Comparison of ENCODE assay signal across 10 cellular contexts in genomic region chr2:85600951-85601770, GRCh38. TPM values are rescaled to one million over a fixed set of nuclear protein-coding genes. Genes with fewer than 3 reads are reported as not detected.
DNase-seq lines count a peak whose midpoint lies in the region; ATAC-seq and TF ChIP-seq lines count a peak whose summit lies in the region.
"Had no signal": no experiment of that assay in that cellular context is flagged by ENCODE, and none has a peak within 500 bp of the region (broad histone marks: within the 10 kb centered on the region; RNA-seq: fewer than 3 reads in every experiment).

No MANE protein-coding gene starts in this region.

- H3K36me3 ChIP-seq in lung (ENCODE audit: control insufficient read depth in 2 of 2, insufficient read depth in 2 of 2, low read length in 2 of 2) (peaks cover 0 to 33% of the 10 kb centered on the region in 2 donors), thyroid gland (peaks cover 6 to 12% of the 10 kb centered on the region in 2 donors)

- H3K4me1 Mint-ChIP-seq in activated T-cell treated with anti-CD3 and anti-CD28 coated beads, Interleukin-2, amount 50 U/mL, for 72 hours (ENCODE audit: low read depth) = peaks cover 58% of the 10 kb centered on the region
- peaks cover 19% of the 10 kb centered on the region for H3K4me1 Mint-ChIP-seq in MCF 10A (ENCODE audit: insufficient read depth, unreplicated experiment)

- H3K27me3 ChIP-seq in lung (ENCODE audit: control insufficient read depth, insufficient read depth) (no peaks in the 10 kb centered on the region), thyroid gland (no peaks in the 10 kb centered on the region)

- TF ChIP-seq POLR2A in thyroid gland (IDR thresholded peaks at IDR 0.05) = no peak

- POLR2A ChIA-PET in MCF 10A (lab: Yijun Ruan, JAX) = interaction anchor here (0.8 to 6.1 kb wide), 7 partner anchors 6 to 60 kb away, joined by 3 to 67 read pairs (median 22); partner anchors contain the start of genes C2orf68, RNF181, USP39 and VAMP8

- H3K9me3 ChIP-seq in lung (ENCODE audit: control insufficient read depth in 2 of 2, insufficient read depth in 1 of 2, low read length in 1 of 2) = no peaks in the 10 kb centered on the region
- H3K9me3 ChIP-seq in thyroid gland = no peaks in the 10 kb centered on the region

- H3K4me1 ChIP-seq in lung (ENCODE audit: control insufficient read depth in 2 of 2, insufficient read depth in 2 of 2, low read length in 2 of 2) = peaks cover 12 to 24% of the 10 kb centered on the region in 2 donors
- H3K4me1 ChIP-seq in thyroid gland = peaks cover 35 to 52% of the 10 kb centered on the region in 2 donors

- TF ChIP-seq CTCF in MCF 10A (IDR thresholded peaks at IDR 0.05; ENCODE audit: unreplicated experiment) (no peak), lung (IDR thresholded peaks at IDR 0.05; ENCODE audit: control extremely low read depth, extremely low read depth) (no peak), thyroid gland (IDR thresholded peaks at IDR 0.05) (no peak), GM10266 (IDR thresholded peaks at IDR 0.05; ENCODE audit: control insufficient read depth, insufficient read depth, low read depth, missing control alignments) (no peak)

- peak overlapping the region; percentile 75 to 87 for H3K4me3 Mint-ChIP-seq in activated T-cell treated with anti-CD3 and anti-CD28 coated beads, Interleukin-2, amount 50 U/mL, for 72 hours
- peak overlapping the region; percentile 79 for H3K4me3 Mint-ChIP-seq in MCF 10A (ENCODE audit: unreplicated experiment)

- intact Hi-C loops in MCF 10A (cut with micrococcal nuclease) = loop anchor here (5.0 kb wide), 2 partner anchors 39 to 179 kb away; partner anchors contain the start of gene GGCX
- intact Hi-C loops in thyroid gland (cut with DNase I) = no loop called here

- no peak for ATAC-seq in activated T-cell treated with anti-CD3 and anti-CD28 coated beads, Interleukin-2, amount 50 U/mL, for 72 hours (replicated peaks in 1 of 2)
- ATAC-seq in lung (ENCODE audit: insufficient read depth, low FRiP score) = no peak
- no peak for ATAC-seq in GM21515 (IDR thresholded peaks at IDR 0.05; ENCODE audit: unreplicated experiment)

- no peaks in the 10 kb centered on the region for H3K36me3 Mint-ChIP-seq in activated T-cell treated with anti-CD3 and anti-CD28 coated beads, Interleukin-2, amount 50 U/mL, for 72 hours (ENCODE audit: insufficient read depth in 2 of 2)
- peaks cover 25% of the 10 kb centered on the region for H3K36me3 Mint-ChIP-seq in MCF 10A (ENCODE audit: insufficient read depth, unreplicated experiment)

- peak overlapping the region; percentile 63 for H3K4me3 ChIP-seq in lung
- H3K4me3 ChIP-seq in thyroid gland (replicated peaks in 1 of 3) = peak overlapping the region in 2 of 3 donors; percentile 51 to 60

- H3K9me3 Mint-ChIP-seq in activated T-cell treated with anti-CD3 and anti-CD28 coated beads, Interleukin-2, amount 50 U/mL, for 72 hours = no peaks in the 10 kb centered on the region
- H3K9me3 Mint-ChIP-seq in MCF 10A (ENCODE audit: unreplicated experiment) = no peaks in the 10 kb centered on the region

- TSS peak; percentile 4 for BruUV-seq in MCF 10A (replicated peaks; lab: Mats Ljungman, UMichigan)

- WGBS in lung, 2 donors = 74 to 84% methylated on average over 6 of the region's 6 CpGs
- WGBS in thyroid gland, 2 donors = 79% methylated on average over 3 to 5 of the region's 6 CpGs

- CTCF ChIA-PET in MCF 10A (lab: Yijun Ruan, JAX) = interaction anchor here (0.6 to 0.8 kb wide), 2 partner anchors 48 to 262 kb away, joined by 3 to 4 read pairs; no protein-coding TSS in a partner anchor

- no peak for DNase-seq in activated T-cell treated with anti-CD3 and anti-CD28 coated beads, Interleukin-2, amount 50 U/mL, for 72 hours
- no peak for DNase-seq in activated T-cell treated with anti-CD3 and anti-CD28 coated beads, Interleukin-2, amount 50 U/mL, for 48 hours
- no peak for DNase-seq in MCF 10A (ENCODE audit: unreplicated experiment)
- DNase-seq in lung (ENCODE audit: low spot score) = no peak
- no peak for DNase-seq in thyroid gland
- no peak for DNase-seq in GM10266 (ENCODE audit: extremely low spot score)
- no peak for DNase-seq in NCI-H774 (lab: John Stamatoyannopoulos, UW)
- DNase-seq: central memory CD4-positive, alpha-beta T cell; EL had no signal

- H3K27ac ChIP-seq in lung (ENCODE audit: low read depth in 1 of 2, low read length in 1 of 2) (peak overlapping the region in 1 of 2 donors; percentile 71), thyroid gland (peak overlapping the region; percentile 42 to 76 (median 63))

- no peaks in the 10 kb centered on the region for H3K27me3 Mint-ChIP-seq in activated T-cell treated with anti-CD3 and anti-CD28 coated beads, Interleukin-2, amount 50 U/mL, for 72 hours (ENCODE audit: low read depth)
- H3K27me3 Mint-ChIP-seq in MCF 10A (ENCODE audit: insufficient read depth, unreplicated experiment) = no peaks in the 10 kb centered on the region

- H3K27ac Mint-ChIP-seq in activated T-cell treated with anti-CD3 and anti-CD28 coated beads, Interleukin-2, amount 50 U/mL, for 72 hours = no peak overlapping the region
- H3K27ac Mint-ChIP-seq in MCF 10A (ENCODE audit: low read depth, unreplicated experiment) = peak overlapping the region; percentile 70

RNA-seq across cellular contexts. Expression of gene TMEM150A, which starts 1.3 kb away (rescaled TPM):
- 1 to 10 TPM; 3.5 to 4.1 TPM for total RNA-seq in activated T-cell treated with anti-CD3 and anti-CD28 coated beads, Interleukin-2, amount 50 U/mL, for 72 hours
- 12.5 and 14.5 TPM in 2 replicates for total RNA-seq in MCF 10A (2022)
- total RNA-seq in lung = 10 to 100 TPM; 10.2 to 29.0 TPM
- polyA plus RNA-seq in lung = 10 to 100 TPM; 34.5 to 48.6 TPM
- total RNA-seq in thyroid gland = 10 to 100 TPM in 3 of 4 donors, 1 to 10 TPM in 1; 8.9 to 25.2 (median 21.9) TPM

RNA-seq across cellular contexts. Expression of gene RNF181, which starts 5.6 kb away (rescaled TPM):
- 100 to 1,000 TPM; 114 to 129 TPM for total RNA-seq in activated T-cell treated with anti-CD3 and anti-CD28 coated beads, Interleukin-2, amount 50 U/mL, for 72 hours
- total RNA-seq in MCF 10A (2022) = 125 and 215 TPM in 2 replicates
- total RNA-seq in lung = 100 to 1,000 TPM in 1 of 2 donors, 10 to 100 TPM in 1; 90.2 to 105 TPM
- polyA plus RNA-seq in lung = 100 to 1,000 TPM; 265 to 296 TPM
- 100 to 1,000 TPM in 3 of 4 donors, 10 to 100 TPM in 1; 86.9 to 202 (median 168) TPM for total RNA-seq in thyroid gland

RNA-seq across cellular contexts. Expression of gene C2orf68, which starts 10.7 kb away (rescaled TPM):
- 10 to 100 TPM; 38.9 to 48.9 TPM for total RNA-seq in activated T-cell treated with anti-CD3 and anti-CD28 coated beads, Interleukin-2, amount 50 U/mL, for 72 hours
- total RNA-seq in MCF 10A (2022) = 34.3 and 35.5 TPM in 2 replicates
- total RNA-seq in lung = 10 to 100 TPM; 38.4 to 43.0 TPM
- 10 to 100 TPM; 23.2 to 51.9 TPM for polyA plus RNA-seq in lung
- 10 to 100 TPM; 24.0 to 30.1 (median 25.8) TPM for total RNA-seq in thyroid gland

RNA-seq across cellular contexts. Expression of gene USP39, which starts 14.8 kb away (rescaled TPM):
- 10 to 100 TPM; 64.1 to 79.7 TPM for total RNA-seq in activated T-cell treated with anti-CD3 and anti-CD28 coated beads, Interleukin-2, amount 50 U/mL, for 72 hours
- total RNA-seq in MCF 10A (2022) (36.7 and 43.8 TPM in 2 replicates), lung (10 to 100 TPM; 40.9 to 42.9 TPM), thyroid gland (100 to 1,000 TPM in 2 of 4 donors, 10 to 100 TPM in 2; 60.5 to 201 (median 99.4) TPM)
- 10 to 100 TPM; 29.9 to 42.1 TPM for polyA plus RNA-seq in lung

RNA-seq across cellular contexts. Expression of gene VAMP5, which starts 16.9 kb away (rescaled TPM):
- total RNA-seq in activated T-cell treated with anti-CD3 and anti-CD28 coated beads, Interleukin-2, amount 50 U/mL, for 72 hours = 10 to 100 TPM; 73.3 to 78.9 TPM
- total RNA-seq in MCF 10A (2022) (1.6 and 3.0 TPM in 2 replicates), lung (10 to 100 TPM; 18.5 to 68.8 TPM), thyroid gland (10 to 100 TPM; 13.6 to 41.3 (median 20.7) TPM)
- 100 to 1,000 TPM in 1 of 2 donors, 10 to 100 TPM in 1; 77.3 to 165 TPM for polyA plus RNA-seq in lung
